ENCODE assay signal across 14 cellular contexts in the genomic region with DNA sequence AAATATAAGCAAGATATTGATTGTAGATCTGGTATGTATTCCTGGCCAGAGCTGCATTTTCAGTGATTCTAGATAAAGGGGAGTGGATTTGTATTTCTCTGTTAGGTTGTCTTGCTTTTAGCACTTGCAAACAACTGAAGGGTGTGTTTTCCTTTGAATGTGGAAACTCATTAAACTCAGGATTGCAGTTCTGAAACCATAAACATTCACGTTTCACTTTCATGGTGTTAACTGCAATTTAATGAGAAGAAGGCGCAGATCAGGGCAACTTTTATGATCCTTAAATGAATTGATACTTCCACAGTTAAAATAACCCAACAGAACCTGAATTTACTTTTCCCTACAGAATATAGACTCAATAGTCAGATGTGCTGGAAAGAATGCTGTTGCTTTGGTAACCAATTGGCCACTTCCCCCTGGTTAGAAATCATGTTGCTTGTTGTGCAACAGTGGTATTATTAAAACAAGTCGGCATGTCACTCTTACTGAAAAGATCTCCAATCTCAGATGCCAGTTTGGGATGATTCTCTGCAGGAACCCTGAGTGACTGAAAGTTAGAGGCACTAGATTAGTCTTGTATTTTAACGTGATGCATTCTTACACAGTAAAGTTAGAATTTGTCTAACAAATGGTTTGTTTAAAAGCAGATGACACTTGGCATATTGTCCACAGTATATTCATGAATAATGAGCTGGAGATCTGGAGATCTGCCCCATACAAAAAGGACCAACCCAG.
A peak's percentile ranks its signal among the peaks of the same experiment; 100 is the strongest.
DNase-seq lines count a peak whose midpoint lies in the region; FAIRE-seq and TF ChIP-seq lines count a peak whose summit lies in the region.
"Had no signal": no experiment of that assay in that cellular context is flagged by ENCODE, and none has a peak within 500 bp of the region (broad histone marks: within the 10 kb centered on the region; RNA-seq: fewer than 3 reads in every experiment).

No MANE protein-coding gene starts in this region.

- TF ChIP-seq POLR2A in esophagus squamous epithelium (IDR thresholded peaks at IDR 0.05): no peak

- no peak overlapping the region for H3K4me2 ChIP-seq in astrocyte (ENCODE audit: low read length)
- H3K4me2 ChIP-seq in keratinocyte (ENCODE audit: control insufficient read depth, extremely low read depth, insufficient read depth, low read depth, low read length): no peak overlapping the region

- H3K4me1 Mint-ChIP-seq in astrocyte (ENCODE audit: low read depth, unreplicated experiment): peaks cover 3% of the 10 kb centered on the region
- H3K4me1 Mint-ChIP-seq: stimulated activated naive CD8-positive, alpha-beta T cell treated with anti-CD3 and anti-CD28 coated beads, Interleukin-15, amount 100 ng/mL, for 72 hours had no signal

- DNase-seq in HS-5 (ENCODE audit: low read depth) (peak; percentile 34), astrocyte (ENCODE audit: low read depth) (peak; percentile 55), keratinocyte (ENCODE audit: low read depth, low spot score) (no peak), NCI-H2107 (lab: John Stamatoyannopoulos, UW) (no peak), glomerular visceral epithelial cell (ENCODE audit: extremely low spot score) (no peak), esophagus squamous epithelium (lab: John Stamatoyannopoulos, UW) (no peak)
- no peak for DNase-seq in stimulated activated CD4-positive, alpha-beta T cell treated with anti-CD3 and anti-CD28 coated beads, Interleukin-15, amount 100 ng/mL, for 24 hours
- DNase-seq: adrenal gland; kidney; stimulated activated CD4-positive, alpha-beta T cell treated with anti-CD3 and anti-CD28 coated beads, Interleukin-2, amount 100 ng/mL, for 24 hours; stimulated activated naive CD8-positive, alpha-beta T cell treated with anti-CD3 and anti-CD28 coated beads, Interleukin-15, amount 100 ng/mL, for 72 hours had no signal

- H4K20me1 ChIP-seq in astrocyte (ENCODE audit: insufficient read depth, low read length) (no peaks in the 10 kb centered on the region), keratinocyte (ENCODE audit: control insufficient read depth, extremely low read depth, insufficient read depth, low read length) (no peaks in the 10 kb centered on the region)

- H3K9me3 ChIP-seq in astrocyte (ENCODE audit: insufficient read depth, low read depth, low read length) (no peaks in the 10 kb centered on the region), keratinocyte (ENCODE audit: control insufficient read depth, low read depth, low read length) (no peaks in the 10 kb centered on the region), esophagus squamous epithelium (no peaks in the 10 kb centered on the region)
- H3K9me3 ChIP-seq: adrenal gland, neutrophil had no signal

- H3K9me3 Mint-ChIP-seq in astrocyte (ENCODE audit: unreplicated experiment): no peaks in the 10 kb centered on the region

- no peaks in the 10 kb centered on the region for H3K36me3 Mint-ChIP-seq in astrocyte (ENCODE audit: low read depth, unreplicated experiment)

- H3K9me1 ChIP-seq in keratinocyte (ENCODE audit: control insufficient read depth, extremely low read depth, insufficient read depth, low read length): no peaks in the 10 kb centered on the region

- H3K4me3 Mint-ChIP-seq in astrocyte (ENCODE audit: unreplicated experiment): no peak overlapping the region
- H3K4me3 Mint-ChIP-seq: stimulated activated naive CD8-positive, alpha-beta T cell treated with anti-CD3 and anti-CD28 coated beads, Interleukin-15, amount 100 ng/mL, for 72 hours had no signal

- dilution Hi-C loops in keratinocyte (cut with MboI; ENCODE audit: extremely low pct_ligation_motif_present, low sequenced_read_pairs): no loop called here

- H2AFZ ChIP-seq in ACC112 (ENCODE audit: low read length, unreplicated experiment) (peak overlapping the region; percentile 62), astrocyte (ENCODE audit: low read depth, low read length) (no peak overlapping the region), keratinocyte (ENCODE audit: control insufficient read depth, low read length) (no peak overlapping the region)

- H3K79me2 ChIP-seq in ACC112 (ENCODE audit: control insufficient read depth, insufficient read depth, low read length, unreplicated experiment) (no peaks in the 10 kb centered on the region), astrocyte (ENCODE audit: insufficient read depth, low read length) (no peaks in the 10 kb centered on the region), keratinocyte (ENCODE audit: control insufficient read depth, insufficient read depth, low read length) (no peaks in the 10 kb centered on the region)

- peaks cover 13% of the 10 kb centered on the region for H3K4me1 ChIP-seq in ACC112 (ENCODE audit: control insufficient read depth, insufficient read depth, low read length, unreplicated experiment)
- no peaks in the 10 kb centered on the region for H3K4me1 ChIP-seq in astrocyte (ENCODE audit: insufficient read depth, low read length)
- no peaks in the 10 kb centered on the region for H3K4me1 ChIP-seq in keratinocyte (ENCODE audit: control insufficient read depth, extremely low read depth, insufficient read depth, low read length)
- peaks cover 0 to 51% (median 20%) of the 10 kb centered on the region in 3 donors for H3K4me1 ChIP-seq in esophagus squamous epithelium
- H3K4me1 ChIP-seq: adrenal gland had no signal

- 41 to 56% methylated on average over 4 of the region's 4 CpGs for WGBS in esophagus squamous epithelium, 2 donors

- H3K4me3 ChIP-seq in ACC112 (ENCODE audit: low read depth, low read length): no peak overlapping the region
- H3K4me3 ChIP-seq in astrocyte (ENCODE audit: insufficient read depth, low read depth, low read length): no peak overlapping the region
- no peak overlapping the region for H3K4me3 ChIP-seq in keratinocyte (ENCODE audit: control insufficient read depth in 2 of 3, extremely low read depth in 1 of 3, insufficient read depth in 2 of 3, low read depth in 1 of 3, low read length in 3 of 3)
- H3K4me3 ChIP-seq in esophagus squamous epithelium: no peak overlapping the region
- H3K4me3 ChIP-seq: adrenal gland had no signal

- H3K9ac ChIP-seq in astrocyte (ENCODE audit: low read length) (no peak overlapping the region), keratinocyte (ENCODE audit: control insufficient read depth, extremely low read depth, insufficient read depth, low read length) (no peak overlapping the region)

- intact Hi-C loops in esophagus squamous epithelium (cut with DNase I): no loop called here

- TF ChIP-seq CTCF in astrocyte (IDR thresholded peaks at IDR 0.05; ENCODE audit: insufficient read depth, low read depth, low read length): no peak
- no peak for TF ChIP-seq CTCF in keratinocyte (optimal IDR thresholded peaks at IDR 0.05 in 1 of 3, IDR thresholded peaks at IDR 0.05 in 1 of 3, conservative IDR thresholded peaks at IDR 0.05 in 1 of 3; ENCODE audit: extremely low read depth in 1 of 3, insufficient read depth in 2 of 3, low read length in 3 of 3)
- TF ChIP-seq CTCF in esophagus squamous epithelium (IDR thresholded peaks at IDR 0.05): no peak

- H3K27me3 ChIP-seq in ACC112 (ENCODE audit: insufficient read depth, low read length) (no peaks in the 10 kb centered on the region), astrocyte (ENCODE audit: insufficient read depth, low read length) (no peaks in the 10 kb centered on the region), keratinocyte (ENCODE audit: control insufficient read depth, extremely low read depth, insufficient read depth, low read length) (no peaks in the 10 kb centered on the region), esophagus squamous epithelium (no peaks in the 10 kb centered on the region)
- H3K27me3 ChIP-seq: adrenal gland, neutrophil had no signal

- no peaks in the 10 kb centered on the region for H3K27me3 Mint-ChIP-seq in astrocyte (ENCODE audit: low read depth, unreplicated experiment)
- H3K27me3 Mint-ChIP-seq: stimulated activated naive CD8-positive, alpha-beta T cell treated with anti-CD3 and anti-CD28 coated beads, Interleukin-15, amount 100 ng/mL, for 72 hours had no signal

- H3K27ac ChIP-seq in ACC112 (ENCODE audit: low read depth, low read length): peak overlapping the region; percentile 14; the same call in 1 of the 2 replicates
- no peak overlapping the region for H3K27ac ChIP-seq in astrocyte (ENCODE audit: low read depth, low read length)
- H3K27ac ChIP-seq in keratinocyte (ENCODE audit: control insufficient read depth, insufficient read depth, low read length): no peak overlapping the region
- H3K27ac ChIP-seq in esophagus squamous epithelium: peak overlapping the region in 2 of 4 donors; percentile 1 to 69
- H3K27ac ChIP-seq: adrenal gland, C4-2B, neutrophil had no signal

- FAIRE-seq in astrocyte (lab: Jason Lieb, UNC) (peak; percentile 67), keratinocyte (lab: Jason Lieb, UNC) (peak; percentile 9)
- FAIRE-seq: kidney had no signal

- H3K36me3 ChIP-seq in ACC112 (ENCODE audit: insufficient read depth, low read length): no peaks in the 10 kb centered on the region
- no peaks in the 10 kb centered on the region for H3K36me3 ChIP-seq in astrocyte (ENCODE audit: insufficient read depth, low read length)
- H3K36me3 ChIP-seq in keratinocyte (ENCODE audit: control insufficient read depth in 2 of 2, extremely low read depth in 1 of 2, insufficient read depth in 2 of 2, low read length in 2 of 2): no peaks in the 10 kb centered on the region
- no peaks in the 10 kb centered on the region for H3K36me3 ChIP-seq in esophagus squamous epithelium
- H3K36me3 ChIP-seq: adrenal gland, neutrophil had no signal

- H3K27ac Mint-ChIP-seq in astrocyte (ENCODE audit: unreplicated experiment): no peak overlapping the region
- H3K27ac Mint-ChIP-seq: stimulated activated naive CD8-positive, alpha-beta T cell treated with anti-CD3 and anti-CD28 coated beads, Interleukin-15, amount 100 ng/mL, for 72 hours had no signal

Comparison
In these comparisons a context has a peak if more than half of its experiments do, and no peak if none do; other contexts are left out.
1. DNase-seq: peak in HS-5 (single experiment) and astrocyte (single experiment); none in keratinocyte (single experiment), stimulated activated CD4-positive, alpha-beta T cell treated with anti-CD3 and anti-CD28 coated beads, Interleukin-15, amount 100 ng/mL, for 24 hours (single experiment), NCI-H2107 (single experiment), glomerular visceral epithelial cell (single experiment) and esophagus squamous epithelium (single experiment).